8 cellular contexts compared by ENCODE assay signal in genomic region chr16:4327782-4328579, GRCh38. TPM values are rescaled to one million over a fixed set of nuclear protein-coding genes. Genes with fewer than 3 reads are reported as not detected.
DNase-seq lines count a peak whose midpoint lies in the region; ATAC-seq and TF ChIP-seq lines count a peak whose summit lies in the region.
"Had no signal": no experiment of that assay in that cellular context is flagged by ENCODE, and none has a peak within 500 bp of the region (broad histone marks: within the 10 kb centered on the region; RNA-seq: fewer than 3 reads in every experiment).

No MANE protein-coding gene starts in this region.

- H3K4me3 Mint-ChIP-seq in neural progenitor cell, result peak overlapping the region; percentile 65
- peak overlapping the region; percentile 74 for H3K4me3 Mint-ChIP-seq in type B pancreatic cell

- H3K4me3 ChIP-seq in PC-3 (ENCODE audit: low read length), result no peak overlapping the region
- H3K4me3 ChIP-seq in neural progenitor cell, result peak overlapping the region; percentile 54

- POLR2A ChIA-PET in PC-3 (lab: Charles Lee; ENCODE audit: unreplicated experiment), result no interaction called here

- TF ChIP-seq CTCF in PC-3 (conservative IDR thresholded peaks at IDR 0.05; ENCODE audit: low read depth, low read length), result no peak
- peak; percentile 60 for TF ChIP-seq CTCF in neural progenitor cell (IDR thresholded peaks at IDR 0.05)
- TF ChIP-seq CTCF in type B pancreatic cell (conservative IDR thresholded peaks at IDR 0.05), result peak; percentile 72

- BruUV-seq in PC-3 (replicated peaks; lab: Mats Ljungman, UMichigan), result no TSS peak

- H3K79me2 ChIP-seq in PC-3 (ENCODE audit: low read length) (peaks cover 19% of the 10 kb centered on the region), neural progenitor cell (ENCODE audit: low read depth) (peaks cover 22% of the 10 kb centered on the region)

- H3K27ac ChIP-seq in PC-3 (ENCODE audit: low read length) (no peak overlapping the region), neural progenitor cell (no peak overlapping the region)
- H3K27ac ChIP-seq: epithelial cell of prostate had no signal

- H3K27me3 Mint-ChIP-seq in neural progenitor cell (ENCODE audit: insufficient read depth, low read depth), result no peaks in the 10 kb centered on the region
- H3K27me3 Mint-ChIP-seq in type B pancreatic cell, result no peaks in the 10 kb centered on the region

- H3K27me3 ChIP-seq in PC-3 (ENCODE audit: low read length) (no peaks in the 10 kb centered on the region), neural progenitor cell (no peaks in the 10 kb centered on the region)

- H3K27ac Mint-ChIP-seq in neural progenitor cell, result peak overlapping the region; percentile 21
- H3K27ac Mint-ChIP-seq in type B pancreatic cell, result no peak overlapping the region

- H3K9me3 ChIP-seq in PC-3 (ENCODE audit: low read length) (no peaks in the 10 kb centered on the region), neural progenitor cell (ENCODE audit: low read depth) (no peaks in the 10 kb centered on the region)

- no peaks in the 10 kb centered on the region for H3K9me3 Mint-ChIP-seq in neural progenitor cell
- no peaks in the 10 kb centered on the region for H3K9me3 Mint-ChIP-seq in type B pancreatic cell

- H3K36me3 Mint-ChIP-seq in neural progenitor cell (no peaks in the 10 kb centered on the region), type B pancreatic cell (no peaks in the 10 kb centered on the region)

- H3K4me2 ChIP-seq in PC-3 (ENCODE audit: low read length), result no peak overlapping the region
- H3K4me2 ChIP-seq in neural progenitor cell, result peak overlapping the region; percentile 88

- peak; percentile 27; the same call in 1 of the 2 replicates for ATAC-seq in PC-3

- H4K20me1 ChIP-seq in PC-3 (ENCODE audit: low read length) (no peaks in the 10 kb centered on the region), neural progenitor cell (ENCODE audit: low read depth) (peaks cover 64% of the 10 kb centered on the region)

- H3K9ac ChIP-seq in PC-3 (ENCODE audit: low read length) (no peak overlapping the region), neural progenitor cell (no peak overlapping the region)

- intact Hi-C loops in PC-3 (cut with micrococcal nuclease), result no loop called here

- H3K9me2 ChIP-seq in PC-3 (replicated peaks; ENCODE audit: low read length), result no peaks in the 10 kb centered on the region

- H3F3A ChIP-seq in PC-3 (ENCODE audit: low read length, unreplicated experiment) (no peaks in the 10 kb centered on the region), neural progenitor cell (ENCODE audit: low read depth) (peaks cover 31% of the 10 kb centered on the region)

- H2AFZ ChIP-seq in PC-3 (ENCODE audit: low read length) (no peak overlapping the region), neural progenitor cell (replicated peaks) (no peak overlapping the region)

- H3K4me1 ChIP-seq in PC-3 (ENCODE audit: insufficient read depth, low read length), result no peaks in the 10 kb centered on the region
- peaks cover 12% of the 10 kb centered on the region for H3K4me1 ChIP-seq in neural progenitor cell

- DNase-seq in GM19238 (ENCODE audit: insufficient read length, low spot score) (peak; percentile 79), PC-3 (no peak), glomerular visceral epithelial cell (ENCODE audit: extremely low spot score) (peak; percentile 62), neural progenitor cell (ENCODE audit: low spot score) (peak; percentile 94), type B pancreatic cell (ENCODE audit: extremely low spot score, unreplicated experiment) (no peak), GM19240 (ENCODE audit: insufficient read length, low spot score) (no peak)
- DNase-seq in activated naive CD8-positive, alpha-beta T cell treated with anti-CD3 and anti-CD28 coated beads, Interleukin-2, amount 50 U/mL, for 16 hours (ENCODE audit: low read depth, low spot score), result peak; percentile 33

- H3K4me1 Mint-ChIP-seq in neural progenitor cell (peaks cover 27% of the 10 kb centered on the region), type B pancreatic cell (ENCODE audit: unreplicated experiment) (peaks cover 20% of the 10 kb centered on the region)

- CTCF ChIA-PET in PC-3 (lab: Charles Lee), result interaction anchor here (0.6 to 3.1 kb wide), 3 partner anchors 38 to 561 kb away, joined by 9 to 21 read pairs (median 10); no protein-coding TSS in a partner anchor

- no peaks in the 10 kb centered on the region for H3K36me3 ChIP-seq in PC-3 (ENCODE audit: low read depth, low read length)
- no peaks in the 10 kb centered on the region for H3K36me3 ChIP-seq in neural progenitor cell

RNA-seq across cellular contexts. Expression of gene GLIS2, which starts 12.1 kb away (rescaled TPM):
- total RNA-seq in PC-3 (2014; rRNA removed), result 2.1 and 5.9 TPM in 2 replicates
- total RNA-seq in neural progenitor cell (ENCODE audit: low replicate concordance), result 0.15 and 1.3 TPM in 2 replicates
- 13.1 and 23.0 TPM in 2 replicates for total RNA-seq in type B pancreatic cell (ENCODE audit: low replicate concordance)

RNA-seq across cellular contexts. Expression of gene PAM16, which starts 23.1 kb away (rescaled TPM):
- 91.2 and 95.5 TPM in 2 replicates for total RNA-seq in PC-3 (2014; rRNA removed)
- 17.0 and 40.8 TPM in 2 replicates for total RNA-seq in neural progenitor cell (ENCODE audit: low replicate concordance)
- 30.5 and 39.3 TPM in 2 replicates for total RNA-seq in type B pancreatic cell (ENCODE audit: low replicate concordance)

RNA-seq across cellular contexts. Expression of gene VASN, which starts 43.7 kb away (rescaled TPM):
- total RNA-seq in PC-3 (2014; rRNA removed) (12.2 and 13.6 TPM in 2 replicates), neural progenitor cell (ENCODE audit: low replicate concordance) (3.1 and 7.5 TPM in 2 replicates), type B pancreatic cell (ENCODE audit: low replicate concordance) (9.7 and 29.0 TPM in 2 replicates)

RNA-seq across cellular contexts. Expression of gene TFAP4, which starts 55.2 kb away (rescaled TPM):
- 35.7 and 38.1 TPM in 2 replicates for total RNA-seq in PC-3 (2014; rRNA removed)
- 19.8 and 24.8 TPM in 2 replicates for total RNA-seq in neural progenitor cell (ENCODE audit: low replicate concordance)
- 11.8 and 27.0 TPM in 2 replicates for total RNA-seq in type B pancreatic cell (ENCODE audit: low replicate concordance)

Comparison
In these comparisons a context has a peak if more than half of its experiments do, and no peak if none do; other contexts are left out.
1. DNase-seq: peak in GM19238 (single experiment), activated naive CD8-positive, alpha-beta T cell treated with anti-CD3 and anti-CD28 coated beads, Interleukin-2, amount 50 U/mL, for 16 hours (single experiment), glomerular visceral epithelial cell (single experiment) and neural progenitor cell (single experiment); none in PC-3 (single experiment), type B pancreatic cell (single experiment) and GM19240 (single experiment).